ENCODE assay signal across 33 cellular contexts in the genomic region with DNA sequence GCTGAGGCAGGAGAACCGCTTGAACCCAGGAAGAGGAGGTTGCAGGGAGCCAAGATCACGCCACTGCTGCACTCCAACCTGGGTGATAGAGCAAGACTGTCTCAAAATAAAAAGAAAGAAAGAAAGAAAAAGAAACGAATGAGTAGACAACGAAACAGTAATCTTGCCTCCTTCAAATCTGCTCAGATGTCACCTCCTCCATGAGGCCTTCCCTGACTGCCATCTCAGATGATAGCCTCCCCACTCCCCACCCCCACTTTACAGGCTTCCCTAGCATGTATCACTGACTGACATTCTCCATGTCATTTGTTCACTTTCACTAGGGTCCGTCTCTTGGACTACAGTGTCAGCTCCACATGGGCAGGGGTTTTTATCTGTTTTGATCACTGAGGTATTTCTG. TPM values are rescaled to one million over a fixed set of nuclear protein-coding genes. Genes with fewer than 3 reads are reported as not detected.
"Had no signal": no experiment of that assay in that cellular context is flagged by ENCODE, and none has a peak within 500 bp of the region (broad histone marks: within the 10 kb centered on the region; RNA-seq: fewer than 3 reads in every experiment).

No MANE protein-coding gene starts in this region.

- ATAC-seq: activated CD4-positive, CD25-positive, alpha-beta regulatory T cell treated with anti-CD3 and anti-CD28 coated beads, Interleukin-2, amount 50 U/mL, for 24 hours; activated naive CD4-positive, alpha-beta T cell treated with anti-CD3 and anti-CD28 coated beads, Interleukin-2, amount 50 U/mL, for 72 hours; activated T-cell treated with anti-CD3 and anti-CD28 coated beads, Interleukin-2, amount 50 U/mL, for 72 hours; esophagus mucosa; T-cell had no signal

- DNase-seq: activated B cell treated with CpG ODN at 0.5 μM for 24 hours; activated CD4-positive, alpha-beta T cell treated with anti-CD3 and anti-CD28 coated beads for 48 hours; activated CD4-positive, alpha-beta T cell treated with anti-CD3 and anti-CD28 coated beads, Interleukin-2, amount 50 U/mL, for 1 hour; activated CD4-positive, alpha-beta T cell treated with anti-CD3 and anti-CD28 coated beads, Interleukin-2, amount 50 U/mL, for 48 hours; activated CD8-positive, alpha-beta memory T cell treated with anti-CD3 and anti-CD28 coated beads, Interleukin-2, amount 50 U/mL, for 48 hours; activated gamma-delta T cell; activated naive CD4-positive, alpha-beta T cell; activated naive CD4-positive, alpha-beta T cell treated with anti-CD3 and anti-CD28 coated beads, Interleukin-2, amount 10 ng/mL, durations not matched to agents 7 days and 5 days; activated naive CD8-positive, alpha-beta T cell treated with anti-CD3 and anti-CD28 coated beads, Interleukin-2, amount 10 ng/mL, durations not matched to agents 7 days and 5 days; activated T-cell treated with anti-CD3 and anti-CD28 coated beads for 4 hours; activated T-cell treated with anti-CD3 and anti-CD28 coated beads, Interleukin-2, amount 50 U/mL, for 24 hours; activated T-cell treated with anti-CD3 and anti-CD28 coated beads, Interleukin-2, amount 50 U/mL, for 72 hours; brain microvascular endothelial cell; dorsolateral prefrontal cortex; effector memory CD4-positive, alpha-beta T cell; foreskin fibroblast; heart left ventricle; T-cell; T1000; WERI-Rb-1 had no signal

- H3K27me3 ChIP-seq: ascending aorta, brain microvascular endothelial cell, dorsolateral prefrontal cortex had no signal

- H3K27ac Mint-ChIP-seq: activated B cell treated with CpG ODN at 0.5 μM for 24 hours; activated naive CD4-positive, alpha-beta T cell treated with anti-CD3 and anti-CD28 coated beads, Interleukin-2, amount 10 ng/mL, durations not matched to agents 7 days and 5 days; activated naive CD4-positive, alpha-beta T cell treated with anti-CD3 and anti-CD28 coated beads, Interleukin-2, amount 50 U/mL, for 72 hours; activated naive CD8-positive, alpha-beta T cell treated with anti-CD3 and anti-CD28 coated beads, Interleukin-2, amount 10 ng/mL, durations not matched to agents 7 days and 5 days; activated T-cell treated with anti-CD3 and anti-CD28 coated beads, Interleukin-2, amount 50 U/mL, for 24 hours; activated T-cell treated with anti-CD3 and anti-CD28 coated beads, Interleukin-2, amount 50 U/mL, for 72 hours; dendritic cell treated with granulocyte-macrophage colony-stimulating factor and Interleukin-4, amounts not matched to agents 40 ng/mL and 50 ng/mL, for 4 days; endodermal cell; T-cell; T-helper 1 cell treated with Interleukin-12 subunit alpha and Interleukin-12 subunit beta and Interleukin-4 antibody, amounts not matched to agents 30 μg/mL and 1 μg/mL, for 36 hours; T-helper 2 cell treated with Interferon-gamma antibody and Interleukin-4, amounts not matched to agents 5 μg/mL and 100 μg/mL, for 36 hours had no signal

- FAIRE-seq: frontal cortex had no signal

- H3K9me3 Mint-ChIP-seq: activated B cell treated with CpG ODN at 0.5 μM for 24 hours; activated naive CD4-positive, alpha-beta T cell treated with anti-CD3 and anti-CD28 coated beads, Interleukin-2, amount 10 ng/mL, durations not matched to agents 7 days and 5 days; activated naive CD4-positive, alpha-beta T cell treated with anti-CD3 and anti-CD28 coated beads, Interleukin-2, amount 50 U/mL, for 72 hours; activated naive CD8-positive, alpha-beta T cell treated with anti-CD3 and anti-CD28 coated beads, Interleukin-2, amount 10 ng/mL, durations not matched to agents 7 days and 5 days; activated T-cell treated with anti-CD3 and anti-CD28 coated beads, Interleukin-2, amount 50 U/mL, for 24 hours; activated T-cell treated with anti-CD3 and anti-CD28 coated beads, Interleukin-2, amount 50 U/mL, for 72 hours; central memory CD8-positive, alpha-beta T cell; dendritic cell treated with granulocyte-macrophage colony-stimulating factor and Interleukin-4, amounts not matched to agents 40 ng/mL and 50 ng/mL, for 4 days; endodermal cell; T-cell; T-helper 1 cell treated with Interleukin-12 subunit alpha and Interleukin-12 subunit beta and Interleukin-4 antibody, amounts not matched to agents 30 μg/mL and 1 μg/mL, for 36 hours; T-helper 2 cell treated with Interferon-gamma antibody and Interleukin-4, amounts not matched to agents 5 μg/mL and 100 μg/mL, for 36 hours had no signal

- H3K27ac ChIP-seq: ascending aorta, brain microvascular endothelial cell, coronary artery, dorsolateral prefrontal cortex, heart left ventricle, WERI-Rb-1 had no signal

- H3K4me3 ChIP-seq: ascending aorta, coronary artery, dorsolateral prefrontal cortex, heart left ventricle had no signal

- H3K36me3 Mint-ChIP-seq: activated naive CD4-positive, alpha-beta T cell treated with anti-CD3 and anti-CD28 coated beads, Interleukin-2, amount 10 ng/mL, durations not matched to agents 7 days and 5 days; activated naive CD4-positive, alpha-beta T cell treated with anti-CD3 and anti-CD28 coated beads, Interleukin-2, amount 50 U/mL, for 72 hours; activated naive CD8-positive, alpha-beta T cell treated with anti-CD3 and anti-CD28 coated beads, Interleukin-2, amount 10 ng/mL, durations not matched to agents 7 days and 5 days; T-cell had no signal

- H3K4me1 ChIP-seq: ascending aorta had no signal

- H3K4me1 Mint-ChIP-seq: activated B cell treated with CpG ODN at 0.5 μM for 24 hours; activated naive CD4-positive, alpha-beta T cell treated with anti-CD3 and anti-CD28 coated beads, Interleukin-2, amount 10 ng/mL, durations not matched to agents 7 days and 5 days; central memory CD8-positive, alpha-beta T cell had no signal

- H3K36me3 ChIP-seq: ascending aorta, brain microvascular endothelial cell, heart left ventricle, WERI-Rb-1 had no signal

- H3K9me3 ChIP-seq: ascending aorta, heart left ventricle had no signal

- H3K4me3 Mint-ChIP-seq: activated B cell treated with CpG ODN at 0.5 μM for 24 hours; activated naive CD4-positive, alpha-beta T cell treated with anti-CD3 and anti-CD28 coated beads, Interleukin-2, amount 10 ng/mL, durations not matched to agents 7 days and 5 days; activated naive CD8-positive, alpha-beta T cell treated with anti-CD3 and anti-CD28 coated beads, Interleukin-2, amount 10 ng/mL, durations not matched to agents 7 days and 5 days; activated T-cell treated with anti-CD3 and anti-CD28 coated beads, Interleukin-2, amount 50 U/mL, for 24 hours; activated T-cell treated with anti-CD3 and anti-CD28 coated beads, Interleukin-2, amount 50 U/mL, for 72 hours; central memory CD8-positive, alpha-beta T cell; dendritic cell treated with granulocyte-macrophage colony-stimulating factor and Interleukin-4, amounts not matched to agents 40 ng/mL and 50 ng/mL, for 4 days; endodermal cell; T-cell; T-helper 1 cell treated with Interleukin-12 subunit alpha and Interleukin-12 subunit beta and Interleukin-4 antibody, amounts not matched to agents 30 μg/mL and 1 μg/mL, for 36 hours; T-helper 2 cell treated with Interferon-gamma antibody and Interleukin-4, amounts not matched to agents 5 μg/mL and 100 μg/mL, for 36 hours had no signal

- H3K27me3 Mint-ChIP-seq: activated T-cell treated with anti-CD3 and anti-CD28 coated beads, Interleukin-2, amount 50 U/mL, for 24 hours had no signal

RNA-seq across cellular contexts. Expression of a gene that starts 36.4 kb away (rescaled TPM):
- total RNA-seq: activated B cell treated with CpG ODN at 0.5 μM for 24 hours, ascending aorta, cardiac septum, epithelial cell of proximal tubule, esophagus mucosa had no signal
- polyA plus RNA-seq: heart left ventricle had no signal
